In the genomic region with DNA sequence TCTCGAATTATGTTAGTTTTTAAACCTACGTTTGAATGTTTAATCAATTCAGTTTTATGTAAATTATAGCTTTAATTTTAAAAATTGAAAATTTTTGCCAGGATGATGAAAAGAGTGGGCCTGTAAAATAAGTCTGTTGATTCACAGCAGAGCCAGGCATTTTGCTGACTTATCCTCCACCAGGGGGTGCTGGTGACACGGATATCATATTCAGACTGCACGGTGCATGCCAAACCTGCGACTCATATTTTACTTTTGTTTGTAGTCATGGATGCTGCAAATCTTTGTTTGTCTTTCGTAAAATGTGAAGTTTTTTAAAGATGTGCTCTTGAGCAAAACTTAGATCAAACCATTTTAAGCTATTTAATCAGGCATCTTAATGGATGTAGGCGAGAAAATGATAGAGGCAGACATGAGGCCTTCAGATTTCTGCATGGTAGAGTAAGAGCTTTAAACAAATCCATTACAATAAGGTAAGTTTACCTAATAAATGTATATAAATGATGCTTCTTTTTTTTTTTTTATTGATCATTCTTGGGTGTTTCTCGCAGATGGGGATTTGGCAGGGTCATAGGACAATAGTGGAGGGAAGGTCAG, we compare ENCODE assay signal across 10 cellular contexts. TPM values are rescaled to one million over a fixed set of nuclear protein-coding genes. Genes with fewer than 3 reads are reported as not detected.
DNase-seq lines count a peak whose midpoint lies in the region; ATAC-seq, FAIRE-seq and TF ChIP-seq lines count a peak whose summit lies in the region.
"Had no signal": no experiment of that assay in that cellular context is flagged by ENCODE, and none has a peak within 500 bp of the region (broad histone marks: within the 10 kb centered on the region; RNA-seq: fewer than 3 reads in every experiment).

No MANE protein-coding gene starts in this region.

- no peak overlapping the region for H3K9ac ChIP-seq in keratinocyte (ENCODE audit: control insufficient read depth, extremely low read depth, insufficient read depth, low read length)
- H3K9ac ChIP-seq: BLaER1 treated with 17β-estradiol and CSF1 and Interleukin-3, amounts not matched to agents 10 nM and 100 nM had no signal

- dilution Hi-C loops in keratinocyte (cut with MboI; ENCODE audit: extremely low pct_ligation_motif_present, low sequenced_read_pairs) = no loop called here

- H3K27ac ChIP-seq in SJSA1 = no peak overlapping the region
- no peak overlapping the region for H3K27ac ChIP-seq in brain microvascular endothelial cell
- H3K27ac ChIP-seq in keratinocyte (ENCODE audit: control insufficient read depth, insufficient read depth, low read length) = no peak overlapping the region
- H3K27ac ChIP-seq: BLaER1 treated with 17β-estradiol and CSF1 and Interleukin-3, amounts not matched to agents 10 nM and 100 nM had no signal

- H3K79me2 ChIP-seq in keratinocyte (ENCODE audit: control insufficient read depth, insufficient read depth, low read length) = no peaks in the 10 kb centered on the region

- H3K4me2 ChIP-seq in keratinocyte (ENCODE audit: control insufficient read depth, extremely low read depth, insufficient read depth, low read depth, low read length) = no peak overlapping the region
- H3K4me2 ChIP-seq: BLaER1 treated with 17β-estradiol and CSF1 and Interleukin-3, amounts not matched to agents 10 nM and 100 nM had no signal

- DNase-seq in NCI-H1417 (lab: John Stamatoyannopoulos, UW) = peak; percentile 11 to 60 (median 25)
- no peak for DNase-seq in NCI-H1417 treated with DMSO at 0.1 percent for 48 hours (lab: John Stamatoyannopoulos, UW)
- DNase-seq in SJSA1 (ENCODE audit: low read depth in 1 of 2, low spot score in 2 of 2) = peak; percentile 34 to 71
- peak; percentile 89 for DNase-seq in brain microvascular endothelial cell
- peak; percentile 19 for DNase-seq in keratinocyte (ENCODE audit: low read depth, low spot score)
- peak; percentile 49 to 59 for DNase-seq in stimulated activated CD4-positive, alpha-beta T cell treated with anti-CD3 and anti-CD28 coated beads, Interleukin-2, amount 100 ng/mL, for 48 hours

- no peak overlapping the region for H2AFZ ChIP-seq in keratinocyte (ENCODE audit: control insufficient read depth, low read length)

- H3K9me1 ChIP-seq in keratinocyte (ENCODE audit: control insufficient read depth, extremely low read depth, insufficient read depth, low read length) = no peaks in the 10 kb centered on the region

- no peaks in the 10 kb centered on the region for H3K36me3 ChIP-seq in SJSA1
- H3K36me3 ChIP-seq in brain microvascular endothelial cell (replicated peaks) = no peaks in the 10 kb centered on the region
- H3K36me3 ChIP-seq in keratinocyte (ENCODE audit: control insufficient read depth in 2 of 2, extremely low read depth in 1 of 2, insufficient read depth in 2 of 2, low read length in 2 of 2) = no peaks in the 10 kb centered on the region
- H3K36me3 ChIP-seq: BLaER1 treated with 17β-estradiol and CSF1 and Interleukin-3, amounts not matched to agents 10 nM and 100 nM had no signal

- H3K4me1 ChIP-seq in SJSA1 (replicated peaks) (0 out of 2 replicates have a peak, but pooled peaks cover 3% of the 10 kb centered on the region), keratinocyte (ENCODE audit: control insufficient read depth, extremely low read depth, insufficient read depth, low read length) (no peaks in the 10 kb centered on the region)

- no peaks in the 10 kb centered on the region for H3K9me3 ChIP-seq in SJSA1 (replicated peaks)
- H3K9me3 ChIP-seq in keratinocyte (ENCODE audit: control insufficient read depth, low read depth, low read length) = no peaks in the 10 kb centered on the region
- H3K9me3 ChIP-seq: BLaER1 treated with 17β-estradiol and CSF1 and Interleukin-3, amounts not matched to agents 10 nM and 100 nM had no signal

- no peaks in the 10 kb centered on the region for H3K27me3 ChIP-seq in SJSA1 (replicated peaks)
- no peaks in the 10 kb centered on the region for H3K27me3 ChIP-seq in brain microvascular endothelial cell (replicated peaks)
- no peaks in the 10 kb centered on the region for H3K27me3 ChIP-seq in keratinocyte (ENCODE audit: control insufficient read depth, extremely low read depth, insufficient read depth, low read length)
- H3K27me3 ChIP-seq: BLaER1 treated with 17β-estradiol and CSF1 and Interleukin-3, amounts not matched to agents 10 nM and 100 nM had no signal

- TF ChIP-seq CTCF in brain microvascular endothelial cell (IDR thresholded peaks at IDR 0.05; ENCODE audit: low read depth, low read length, missing control alignments) (peak; percentile 88), keratinocyte (optimal IDR thresholded peaks at IDR 0.05 in 1 of 3, IDR thresholded peaks at IDR 0.05 in 1 of 3, conservative IDR thresholded peaks at IDR 0.05 in 1 of 3; ENCODE audit: extremely low read depth in 1 of 3, insufficient read depth in 2 of 3, low read length in 3 of 3) (peak; percentile 77 to 89 (median 83))

- no peak overlapping the region for H3K4me3 ChIP-seq in SJSA1
- no peak overlapping the region for H3K4me3 ChIP-seq in brain microvascular endothelial cell (ENCODE audit: low read depth, low read length)
- no peak overlapping the region for H3K4me3 ChIP-seq in keratinocyte (ENCODE audit: control insufficient read depth in 2 of 3, extremely low read depth in 1 of 3, insufficient read depth in 2 of 3, low read depth in 1 of 3, low read length in 3 of 3)
- H3K4me3 ChIP-seq: BLaER1 treated with 17β-estradiol and CSF1 and Interleukin-3, amounts not matched to agents 10 nM and 100 nM had no signal

- FAIRE-seq in keratinocyte (lab: Jason Lieb, UNC) = peak; percentile 61
- FAIRE-seq: islet of Langerhans had no signal

- in situ Hi-C loops in brain microvascular endothelial cell (cut with HindIII; ENCODE audit: low pct_ligation_motif_present, low sequenced_read_pairs) = loop anchor here (25.0 kb wide), 1 partner anchor 185 kb away; no protein-coding TSS in a partner anchor

- ATAC-seq in GM19351 (IDR thresholded peaks at IDR 0.05; ENCODE audit: unreplicated experiment) (peak; percentile 97), HG03439 (IDR thresholded peaks at IDR 0.05; ENCODE audit: unreplicated experiment) (peak; percentile 85)

- no peaks in the 10 kb centered on the region for H4K20me1 ChIP-seq in keratinocyte (ENCODE audit: control insufficient read depth, extremely low read depth, insufficient read depth, low read length)
- H4K20me1 ChIP-seq: BLaER1 treated with 17β-estradiol and CSF1 and Interleukin-3, amounts not matched to agents 10 nM and 100 nM had no signal

RNA-seq across cellular contexts. Expression of a gene that starts 3.6 kb away (rescaled TPM):
- not detected in 2 replicates for total RNA-seq in SJSA1 (2014; rRNA removed; shearing (Covaris generic))
- not detected in 3 replicates for polyA plus RNA-seq in keratinocyte
- polyA plus RNA-seq in keratinocyte (2011; ENCODE audit: low read depth) = not detected
- not detected in 2 replicates for polyA plus RNA-seq in keratinocyte (2011; cell fraction: cytosol; rRNA removed)
- polyA plus RNA-seq in keratinocyte (2011; cell fraction: nucleus; rRNA removed) = not detected in 2 replicates
- polyA plus RNA-seq in keratinocyte (2012; ENCODE audit: low replicate concordance) = not detected in 2 replicates
- polyA minus RNA-seq in keratinocyte = not detected in 3 replicates
- not detected for polyA minus RNA-seq in keratinocyte (2011; cell fraction: cytosol; rRNA and poly(A)+ RNA removed)
- polyA minus RNA-seq in keratinocyte (2011; cell fraction: nucleus; rRNA and poly(A)+ RNA removed) = not detected in 2 replicates

RNA-seq across cellular contexts. Expression of a gene that starts 18.1 kb away (rescaled TPM):
- not detected in 2 replicates for total RNA-seq in SJSA1 (2014; rRNA removed; shearing (Covaris generic))
- not detected in 3 replicates for polyA plus RNA-seq in keratinocyte
- not detected for polyA plus RNA-seq in keratinocyte (2011; ENCODE audit: low read depth)
- not detected in 2 replicates for polyA plus RNA-seq in keratinocyte (2011; cell fraction: cytosol; rRNA removed)
- polyA plus RNA-seq in keratinocyte (2011; cell fraction: nucleus; rRNA removed) = not detected in 2 replicates
- polyA plus RNA-seq in keratinocyte (2012; ENCODE audit: low replicate concordance) = not detected in 2 replicates
- polyA minus RNA-seq in keratinocyte = not detected in 3 replicates
- not detected for polyA minus RNA-seq in keratinocyte (2011; cell fraction: cytosol; rRNA and poly(A)+ RNA removed)
- polyA minus RNA-seq in keratinocyte (2011; cell fraction: nucleus; rRNA and poly(A)+ RNA removed) = not detected in 2 replicates

RNA-seq across cellular contexts. Expression of a gene that starts 22.2 kb away (rescaled TPM):
- total RNA-seq in SJSA1 (2014; rRNA removed; shearing (Covaris generic)) = not detected in 2 replicates
- polyA plus RNA-seq in keratinocyte = not detected in 3 replicates
- not detected for polyA plus RNA-seq in keratinocyte (2011; ENCODE audit: low read depth)
- polyA plus RNA-seq in keratinocyte (2011; cell fraction: cytosol; rRNA removed) = not detected in 2 replicates
- polyA plus RNA-seq in keratinocyte (2011; cell fraction: nucleus; rRNA removed) = not detected in 2 replicates
- polyA plus RNA-seq in keratinocyte (2012; ENCODE audit: low replicate concordance) = not detected in 2 replicates
- polyA minus RNA-seq in keratinocyte = not detected in 3 replicates
- not detected for polyA minus RNA-seq in keratinocyte (2011; cell fraction: cytosol; rRNA and poly(A)+ RNA removed)
- polyA minus RNA-seq in keratinocyte (2011; cell fraction: nucleus; rRNA and poly(A)+ RNA removed) = not detected in 2 replicates

RNA-seq across cellular contexts. Expression of a gene that starts 43.1 kb away (rescaled TPM):
- total RNA-seq in SJSA1 (2014; rRNA removed; shearing (Covaris generic)) = not detected in 2 replicates
- not detected in 3 replicates for polyA plus RNA-seq in keratinocyte
- not detected for polyA plus RNA-seq in keratinocyte (2011; ENCODE audit: low read depth)
- polyA plus RNA-seq in keratinocyte (2011; cell fraction: cytosol; rRNA removed) = not detected in 2 replicates
- polyA plus RNA-seq in keratinocyte (2011; cell fraction: nucleus; rRNA removed) = not detected in 2 replicates
- polyA plus RNA-seq in keratinocyte (2012; ENCODE audit: low replicate concordance) = not detected in 2 replicates
- not detected in 3 replicates for polyA minus RNA-seq in keratinocyte
- polyA minus RNA-seq in keratinocyte (2011; cell fraction: cytosol; rRNA and poly(A)+ RNA removed) = not detected
- not detected in 2 replicates for polyA minus RNA-seq in keratinocyte (2011; cell fraction: nucleus; rRNA and poly(A)+ RNA removed)
